ENCODE assay signal across 2 cellular contexts in genomic region chr19:2417436-2417835, GRCh38.
TF ChIP-seq lines count a peak whose summit lies in the region.

No MANE protein-coding gene starts in this region.

TF ChIP-seq in HEK293, 187 proteins besides CTCF, POLR2A, EP300 and RAD21:
- TF ChIP-seq ZNF121 (tag by site-specific recombination; IDR thresholded peaks at IDR 0.05), result peak; percentile 71; the same call in 1 of the 2 replicates

TF ChIP-seq in GM12878, 131 proteins besides CTCF, POLR2A, EP300 and RAD21:
- peak; percentile 10 for TF ChIP-seq SIX5 (IDR thresholded peaks at IDR 0.05; ENCODE audit: low read depth, low read length, severe bottlenecking)
